In the genomic region with DNA sequence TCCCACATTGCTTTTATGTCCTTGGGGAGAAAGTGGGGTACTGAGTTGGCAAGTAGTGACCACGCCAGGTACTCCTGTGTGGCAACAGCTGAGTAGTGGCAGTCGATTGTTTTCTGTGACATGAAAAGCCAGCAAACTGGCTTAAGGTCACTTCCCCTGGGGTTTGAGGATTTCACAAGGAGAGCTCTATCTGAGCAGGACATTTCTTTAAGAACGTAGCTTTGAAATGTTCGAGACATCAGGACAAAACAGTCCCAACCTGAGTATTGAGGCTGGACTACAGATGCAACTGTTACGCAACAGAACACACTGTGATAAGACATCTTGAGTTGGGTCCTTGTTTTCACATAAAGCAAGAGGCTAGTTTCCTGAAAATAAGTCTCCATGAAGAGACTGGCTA, we compare ENCODE assay signal across 14 cellular contexts.
DNase-seq lines count a peak whose midpoint lies in the region; ATAC-seq, FAIRE-seq and TF ChIP-seq lines count a peak whose summit lies in the region.
"Had no signal": no experiment of that assay in that cellular context is flagged by ENCODE, and none has a peak within 500 bp of the region (broad histone marks: within the 10 kb centered on the region; RNA-seq: fewer than 3 reads in every experiment).

No MANE protein-coding gene starts in this region.

- TF ChIP-seq CTCF in kidney (IDR thresholded peaks at IDR 0.05; ENCODE audit: borderline replicate concordance, extremely low read depth, insufficient read depth) (no peak), thyroid gland (IDR thresholded peaks at IDR 0.05) (no peak)

- no peak overlapping the region for H3K9ac ChIP-seq in kidney (ENCODE audit: low read length in 2 of 2)

- H3K9me3 ChIP-seq in kidney (ENCODE audit: control insufficient read depth in 1 of 2, low read length in 2 of 2) (no peaks in the 10 kb centered on the region), thyroid gland (no peaks in the 10 kb centered on the region)

- no peak overlapping the region for H3K4me3 ChIP-seq in kidney (ENCODE audit: low read length in 2 of 2)
- no peak overlapping the region for H3K4me3 ChIP-seq in thyroid gland (replicated peaks in 1 of 3)

- FAIRE-seq in kidney (lab: Jason Lieb, UNC) = no peak
- FAIRE-seq: G401.6 had no signal

- H3K4me3 Mint-ChIP-seq in activated naive CD4-positive, alpha-beta T cell treated with anti-CD3 and anti-CD28 coated beads, Interleukin-2, amount 50 U/mL, for 24 hours = no peak overlapping the region
- no peak overlapping the region for H3K4me3 Mint-ChIP-seq in activated naive CD8-positive, alpha-beta T cell treated with anti-CD3 and anti-CD28 coated beads, Interleukin-2, amount 50 U/mL, for 24 hours
- H3K4me3 Mint-ChIP-seq: central memory CD8-positive, alpha-beta T cell; IgD-negative memory B cell had no signal

- H3K27me3 ChIP-seq in thyroid gland = no peaks in the 10 kb centered on the region
- H3K27me3 ChIP-seq: foreskin keratinocyte had no signal

- WGBS in thyroid gland, 2 donors = 65 to 87% methylated on average over 5 of the region's 5 CpGs

- H3K4me1 Mint-ChIP-seq in activated naive CD4-positive, alpha-beta T cell treated with anti-CD3 and anti-CD28 coated beads, Interleukin-2, amount 50 U/mL, for 24 hours = peaks cover 57% of the 10 kb centered on the region
- peaks cover 35% of the 10 kb centered on the region for H3K4me1 Mint-ChIP-seq in activated naive CD8-positive, alpha-beta T cell treated with anti-CD3 and anti-CD28 coated beads, Interleukin-2, amount 50 U/mL, for 24 hours

- peak overlapping the region; percentile 62 for H3K27ac Mint-ChIP-seq in activated naive CD4-positive, alpha-beta T cell treated with anti-CD3 and anti-CD28 coated beads, Interleukin-2, amount 50 U/mL, for 24 hours
- H3K27ac Mint-ChIP-seq in activated naive CD8-positive, alpha-beta T cell treated with anti-CD3 and anti-CD28 coated beads, Interleukin-2, amount 50 U/mL, for 24 hours = peak overlapping the region; percentile 66

- ATAC-seq in activated naive CD8-positive, alpha-beta T cell treated with anti-CD3 and anti-CD28 coated beads, Interleukin-2, amount 50 U/mL, for 24 hours = no peak
- ATAC-seq in left lobe of liver (no peak), GM19463 (IDR thresholded peaks at IDR 0.05; ENCODE audit: unreplicated experiment) (no peak)
- ATAC-seq: foreskin keratinocyte had no signal

- TF ChIP-seq POLR2A in thyroid gland (IDR thresholded peaks at IDR 0.05) = no peak

- H3K4me1 ChIP-seq in kidney (ENCODE audit: control insufficient read depth in 1 of 2, insufficient read depth in 1 of 2, low read depth in 1 of 2, low read length in 2 of 2) (peaks cover 28 to 42% of the 10 kb centered on the region in 2 donors), thyroid gland (peaks cover 55 to 75% of the 10 kb centered on the region in 2 donors)

- intact Hi-C loops in kidney (cut with DNase I) (no loop called here), thyroid gland (cut with DNase I) (no loop called here)

- H3K36me3 Mint-ChIP-seq in activated naive CD4-positive, alpha-beta T cell treated with anti-CD3 and anti-CD28 coated beads, Interleukin-2, amount 50 U/mL, for 24 hours = peaks cover 25% of the 10 kb centered on the region
- peaks cover 72% of the 10 kb centered on the region for H3K36me3 Mint-ChIP-seq in activated naive CD8-positive, alpha-beta T cell treated with anti-CD3 and anti-CD28 coated beads, Interleukin-2, amount 50 U/mL, for 24 hours (ENCODE audit: low read depth)

- H3K27ac ChIP-seq in kidney (ENCODE audit: low read depth in 2 of 2, low read length in 2 of 2) (peak overlapping the region; percentile 43 to 53), thyroid gland (peak overlapping the region; percentile 100)
- H3K27ac ChIP-seq: foreskin keratinocyte had no signal

- peaks cover 28 to 45% of the 10 kb centered on the region in 2 donors for H3K36me3 ChIP-seq in kidney (ENCODE audit: control insufficient read depth in 1 of 2, insufficient read depth in 2 of 2, low read length in 2 of 2)
- peaks cover 23 to 26% of the 10 kb centered on the region in 2 donors for H3K36me3 ChIP-seq in thyroid gland

- H3K27me3 Mint-ChIP-seq in activated naive CD4-positive, alpha-beta T cell treated with anti-CD3 and anti-CD28 coated beads, Interleukin-2, amount 50 U/mL, for 24 hours = no peaks in the 10 kb centered on the region
- H3K27me3 Mint-ChIP-seq in activated naive CD8-positive, alpha-beta T cell treated with anti-CD3 and anti-CD28 coated beads, Interleukin-2, amount 50 U/mL, for 24 hours = no peaks in the 10 kb centered on the region
- H3K27me3 Mint-ChIP-seq: central memory CD8-positive, alpha-beta T cell; IgD-negative memory B cell had no signal

- H3K9me3 Mint-ChIP-seq in activated naive CD4-positive, alpha-beta T cell treated with anti-CD3 and anti-CD28 coated beads, Interleukin-2, amount 50 U/mL, for 24 hours = no peaks in the 10 kb centered on the region
- no peaks in the 10 kb centered on the region for H3K9me3 Mint-ChIP-seq in activated naive CD8-positive, alpha-beta T cell treated with anti-CD3 and anti-CD28 coated beads, Interleukin-2, amount 50 U/mL, for 24 hours
- H3K9me3 Mint-ChIP-seq: central memory CD8-positive, alpha-beta T cell; IgD-negative memory B cell had no signal

- no peak for DNase-seq in activated naive CD4-positive, alpha-beta T cell treated with anti-CD3 and anti-CD28 coated beads, Interleukin-2, amount 50 U/mL, for 16 hours
- no peak for DNase-seq in activated naive CD8-positive, alpha-beta T cell treated with anti-CD3 and anti-CD28 coated beads, Interleukin-2, amount 50 U/mL, for 24 hours
- no peak for DNase-seq in kidney
- DNase-seq in thyroid gland = no peak
- DNase-seq in SK-N-DZ (ENCODE audit: low spot score) = no peak
- DNase-seq in left lobe of liver (ENCODE audit: low spot score) = no peak
- DNase-seq: foreskin keratinocyte, NCI-H2171 treated with DMSO at 0.1 percent for 48 hours, SIG-M5 had no signal
